28 cellular contexts compared by ENCODE assay signal in the genomic region with DNA sequence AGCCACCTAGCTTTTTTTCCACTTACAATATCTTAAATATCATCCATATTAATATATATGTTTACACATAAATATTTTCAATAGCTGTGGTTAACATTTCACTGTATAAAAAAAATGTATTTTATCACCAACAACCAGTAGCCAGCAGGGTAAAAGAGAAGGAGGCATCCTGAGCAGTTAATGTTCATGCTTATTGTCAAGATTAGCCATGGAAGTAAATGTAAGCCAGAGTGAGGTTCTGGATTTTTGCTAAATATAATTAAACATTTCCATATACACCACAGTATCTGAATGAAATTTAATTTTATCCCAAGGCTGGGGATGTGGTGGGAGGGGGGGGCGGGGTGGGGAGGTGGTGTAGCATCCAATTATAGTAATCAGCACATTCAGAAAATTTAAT.
"Had no signal": no experiment of that assay in that cellular context is flagged by ENCODE, and none has a peak within 500 bp of the region (broad histone marks: within the 10 kb centered on the region; RNA-seq: fewer than 3 reads in every experiment).

No MANE protein-coding gene starts in this region.

- ATAC-seq: effector memory CD8-positive, alpha-beta T cell; esophagus mucosa; gastrocnemius medialis; heart right ventricle; left cardiac atrium; left lung; left ventricle myocardium superior; lower lobe of right lung; mucosa of descending colon had no signal

- H3K27ac Mint-ChIP-seq: dendritic cell treated with granulocyte-macrophage colony-stimulating factor and Interleukin-4, amounts not matched to agents 40 ng/mL and 50 ng/mL, for 4 days; effector memory CD8-positive, alpha-beta T cell; endodermal cell; mesothelial cell of epicardium; naive B cell had no signal

- H3K4me3 Mint-ChIP-seq: dendritic cell treated with granulocyte-macrophage colony-stimulating factor and Interleukin-4, amounts not matched to agents 40 ng/mL and 50 ng/mL, for 4 days; effector memory CD8-positive, alpha-beta T cell; endodermal cell; mesothelial cell of epicardium; naive B cell had no signal

- H3K4me3 ChIP-seq: colonic mucosa, esophagus squamous epithelium, gastrocnemius medialis, heart right ventricle, left lung, lower lobe of right lung, mucosa of descending colon had no signal

- H3K27ac ChIP-seq: colonic mucosa, epithelial cell of prostate, esophagus squamous epithelium, gastrocnemius medialis, heart right ventricle, left lung, lower lobe of right lung had no signal

- H3K9me3 Mint-ChIP-seq: dendritic cell treated with granulocyte-macrophage colony-stimulating factor and Interleukin-4, amounts not matched to agents 40 ng/mL and 50 ng/mL, for 4 days; endodermal cell; mesothelial cell of epicardium; naive B cell had no signal

- H3K9me3 ChIP-seq: colonic mucosa, esophagus squamous epithelium, gastrocnemius medialis, heart right ventricle, left lung, lower lobe of right lung, mucosa of descending colon had no signal

- DNase-seq: colonic mucosa; cortex of kidney; effector CD8-positive, alpha-beta T cell; effector memory CD8-positive, alpha-beta T cell; endodermal cell; erythroblast; esophagus squamous epithelium; foreskin fibroblast; foreskin melanocyte; gastrocnemius medialis; glutamatergic neuron; head of caudate nucleus; heart right ventricle; hippocampal formation; left cardiac atrium; left lung; left ventricle myocardium superior; lower lobe of right lung; mesenchymal stem cell; mucosa of descending colon; naive B cell had no signal

- H3K4me1 ChIP-seq: colonic mucosa, esophagus squamous epithelium, gastrocnemius medialis, heart right ventricle, left lung, lower lobe of right lung had no signal

- H3K27me3 Mint-ChIP-seq: dendritic cell treated with granulocyte-macrophage colony-stimulating factor and Interleukin-4, amounts not matched to agents 40 ng/mL and 50 ng/mL, for 4 days; effector memory CD8-positive, alpha-beta T cell; naive B cell had no signal

- FAIRE-seq: endometrium, islet of Langerhans, keratinocyte had no signal
